12 cellular contexts compared by ENCODE assay signal in the genomic region with DNA sequence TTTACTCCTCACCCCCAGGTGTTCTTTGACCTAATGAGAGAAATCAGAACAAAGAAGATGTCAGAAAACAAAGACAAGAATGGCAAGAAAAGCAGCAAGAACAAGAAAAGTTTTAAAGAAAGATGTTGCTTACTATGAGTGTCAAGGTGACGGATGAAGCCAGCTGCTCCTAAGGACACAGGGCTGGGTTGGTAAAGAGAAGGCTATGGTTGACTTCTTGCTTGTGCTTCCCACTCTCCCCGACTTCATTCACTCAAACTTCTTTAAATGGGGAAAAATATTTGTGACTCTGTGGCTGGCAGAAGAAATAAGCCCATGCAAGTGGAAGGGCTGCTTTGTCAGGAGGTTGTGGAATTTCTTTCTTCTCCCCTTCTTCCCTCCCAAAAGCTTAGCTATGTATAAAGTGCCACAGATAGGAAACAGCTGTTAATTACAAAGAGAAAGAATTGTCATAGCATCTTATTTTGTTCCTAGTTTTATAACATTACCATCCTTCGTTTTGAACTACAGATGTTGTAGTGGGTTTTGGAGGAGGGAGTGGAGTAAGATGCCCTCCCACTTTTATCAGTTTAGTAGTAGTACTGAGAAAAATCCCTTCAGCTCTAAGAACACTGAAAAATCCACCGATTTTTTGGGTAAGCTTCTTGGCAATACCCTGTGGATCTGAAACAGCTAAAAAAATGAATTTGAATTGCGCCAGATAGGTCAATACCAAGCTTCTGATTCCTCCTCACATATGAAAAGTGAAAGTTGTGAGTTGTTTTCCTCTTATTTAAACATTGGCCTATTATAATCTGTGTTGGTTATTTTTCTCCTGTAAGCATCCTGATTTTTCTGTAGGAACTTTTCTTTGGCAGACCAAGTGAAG. TPM values are rescaled to one million over a fixed set of nuclear protein-coding genes. Genes with fewer than 3 reads are reported as not detected.
DNase-seq lines count a peak whose midpoint lies in the region; ATAC-seq, FAIRE-seq and TF ChIP-seq lines count a peak whose summit lies in the region.
"Had no signal": no experiment of that assay in that cellular context is flagged by ENCODE, and none has a peak within 500 bp of the region (broad histone marks: within the 10 kb centered on the region; RNA-seq: fewer than 3 reads in every experiment).

No MANE protein-coding gene starts in this region.

- H3K4ac ChIP-seq in trophoblast cell (ENCODE audit: low read depth, low read length) = no peak overlapping the region

- peaks cover 0 to 17% of the 10 kb centered on the region in 2 experiments; a peak in 2 of 4 replicates for H3K4me1 ChIP-seq in HCT116 (ENCODE audit: control insufficient read depth in 1 of 2, insufficient read depth in 2 of 2, low read length in 2 of 2)
- peaks cover 14 to 21% of the 10 kb centered on the region in 2 experiments for H3K4me1 ChIP-seq in trophoblast cell (ENCODE audit: control insufficient read depth in 1 of 2, insufficient read depth in 2 of 2, low read length in 2 of 2)
- H3K4me1 ChIP-seq: suprapubic skin had no signal

- H3K14ac ChIP-seq in trophoblast cell (ENCODE audit: low read length) = no peak overlapping the region

- TSS peak; percentile 50 for BruUV-seq in HCT116 (replicated peaks; lab: Mats Ljungman, UMichigan)

- no peak for TF ChIP-seq RAD21 in HCT116 (IDR thresholded peaks at IDR 0.05; ENCODE audit: low read depth)

- FAIRE-seq in GM19239 (lab: Jason Lieb, UNC) = peak; percentile 8
- FAIRE-seq: bronchial epithelial cell, G401.6 had no signal

- WGBS in trophoblast cell (ENCODE audit: extremely low coverage, insufficient coverage, insufficient read length) = no CpG with 5 or more reads among the region's 5 CpGs

- H2AFZ ChIP-seq in HCT116 (ENCODE audit: low read depth, low read length, poor library complexity, severe bottlenecking) (no peak overlapping the region), trophoblast cell (ENCODE audit: insufficient read depth, low read length, poor library complexity) (no peak overlapping the region)

- H3K4me3 ChIP-seq in HCT116 (replicated peaks in 1 of 2; ENCODE audit: low read depth in 1 of 2, low read length in 2 of 2) (no peak overlapping the region), trophoblast cell (ENCODE audit: low read depth, low read length) (no peak overlapping the region)
- H3K4me3 ChIP-seq: suprapubic skin had no signal

- peaks cover 18% of the 10 kb centered on the region for H3K79me1 ChIP-seq in trophoblast cell (ENCODE audit: low read length)

- H4K91ac ChIP-seq in trophoblast cell (ENCODE audit: low read depth, low read length) = no peak overlapping the region

- CTCF ChIA-PET in HCT116 (lab: Charles Lee) = interaction anchor here (1.4 kb wide), 1 partner anchor 20 kb away, joined by 3 read pairs; no protein-coding TSS in a partner anchor

- H3K27ac ChIP-seq in HCT116 (ENCODE audit: low read depth, low read length) = no peak overlapping the region
- H3K27ac ChIP-seq in KOPT-K1 (ENCODE audit: low read depth, low read length, poor library complexity, severe bottlenecking) = peak overlapping the region; percentile 10
- H3K27ac ChIP-seq in trophoblast cell (ENCODE audit: low read depth, low read length) = no peak overlapping the region
- H3K27ac ChIP-seq: suprapubic skin had no signal

- H3K36me3 ChIP-seq in HCT116 (ENCODE audit: control insufficient read depth in 1 of 2, insufficient read depth in 2 of 2, low read length in 2 of 2) = peaks cover 4 to 11% of the 10 kb centered on the region in 2 experiments; a peak in 2 of 4 replicates
- H3K36me3 ChIP-seq in KOPT-K1 (ENCODE audit: insufficient read depth, low read length) = no peaks in the 10 kb centered on the region
- peaks cover 3 to 8% of the 10 kb centered on the region in 2 experiments for H3K36me3 ChIP-seq in trophoblast cell (ENCODE audit: control insufficient read depth in 1 of 2, insufficient read depth in 2 of 2, low read length in 2 of 2)

- TF ChIP-seq POLR2A in HCT116 (IDR thresholded peaks at IDR 0.05; ENCODE audit: borderline replicate concordance, extremely low read depth, insufficient read depth, insufficient read length) = no peak

- peak overlapping the region; percentile 18 for H2AK5ac ChIP-seq in trophoblast cell (ENCODE audit: low read length)

- peak overlapping the region; percentile 63 for H2BK12ac ChIP-seq in trophoblast cell (ENCODE audit: low read length)

- POLR2A ChIA-PET in HCT116 (lab: Charles Lee) = no interaction called here

- H2BK120ac ChIP-seq in trophoblast cell (ENCODE audit: insufficient read depth, low read length, poor library complexity) = peak overlapping the region; percentile 82

- H3K9ac ChIP-seq in HCT116 (ENCODE audit: low read length) (no peak overlapping the region), trophoblast cell (ENCODE audit: low read length) (no peak overlapping the region)

- no peak overlapping the region for H4K12ac ChIP-seq in trophoblast cell (ENCODE audit: low read depth, low read length)

- H3K4me2 ChIP-seq in HCT116 (ENCODE audit: low read length) = no peak overlapping the region
- no peak overlapping the region for H3K4me2 ChIP-seq in trophoblast cell (ENCODE audit: low read length)

- H3K9me2 ChIP-seq in HCT116 (ENCODE audit: insufficient read depth) = no peaks in the 10 kb centered on the region

- no peak overlapping the region for H3K23ac ChIP-seq in trophoblast cell (ENCODE audit: low read length)

- H4K20me1 ChIP-seq in HCT116 (ENCODE audit: insufficient read depth) = no peaks in the 10 kb centered on the region

- no peaks in the 10 kb centered on the region for H3K79me2 ChIP-seq in HCT116 (ENCODE audit: insufficient read depth, low read length)
- no peaks in the 10 kb centered on the region for H3K79me2 ChIP-seq in trophoblast cell (ENCODE audit: control insufficient read depth, insufficient read depth, low read length, poor library complexity)

- H3K9me3 ChIP-seq in HCT116 (ENCODE audit: control insufficient read depth in 1 of 2, insufficient read depth in 1 of 2, low read depth in 1 of 2, low read length in 2 of 2) = no peaks in the 10 kb centered on the region
- no peaks in the 10 kb centered on the region for H3K9me3 ChIP-seq in KOPT-K1 (ENCODE audit: insufficient read depth, low read length, poor library complexity, severe bottlenecking)
- peaks cover 2% of the 10 kb centered on the region for H3K9me3 ChIP-seq in trophoblast cell (ENCODE audit: insufficient read depth, low read depth, low read length)
- H3K9me3 ChIP-seq: suprapubic skin had no signal

- H3K18ac ChIP-seq in trophoblast cell (ENCODE audit: low read length) = peak overlapping the region; percentile 33

- peak overlapping the region; percentile 26 for H2BK5ac ChIP-seq in trophoblast cell (ENCODE audit: low read depth, low read length, poor library complexity)

- TF ChIP-seq CTCF in HCT116 (IDR thresholded peaks at IDR 0.05 in 2 of 3, conservative IDR thresholded peaks at IDR 0.05 in 1 of 3; ENCODE audit: borderline replicate concordance in 1 of 3, insufficient read depth in 1 of 3, low read depth in 2 of 3, low read length in 2 of 3) = no peak

- RAD21 ChIA-PET in HCT116 (lab: Charles Lee; ENCODE audit: low non-redundant PET in 1 of 2, low total read pairs in 2 of 2, uncharacterized antibody in 2 of 2, unreplicated experiment in 2 of 2) = no interaction called here

- H4K8ac ChIP-seq in trophoblast cell (ENCODE audit: low read depth, low read length) = no peak overlapping the region

- DNase-seq in GM19239 (ENCODE audit: insufficient read length, low spot score) (no peak), HCT116 (ENCODE audit: low read depth, low spot score) (no peak), trophoblast cell (no peak), occipital lobe (lab: John Stamatoyannopoulos, UW) (no peak), NOMO-1 treated with dmso at 0.1 percent for 144 hours (lab: John Stamatoyannopoulos, UW; ENCODE audit: unreplicated experiment) (no peak), NCI-H1694 (lab: John Stamatoyannopoulos, UW) (no peak)
- DNase-seq: activated CD8-positive, alpha-beta memory T cell treated with anti-CD3 and anti-CD28 coated beads, Interleukin-2, amount 10 ng/mL, durations not matched to agents 7 days and 5 days; midbrain had no signal

- H3K27me3 ChIP-seq in HCT116 (ENCODE audit: insufficient read depth, low read length) = no peaks in the 10 kb centered on the region
- no peaks in the 10 kb centered on the region for H3K27me3 ChIP-seq in trophoblast cell (ENCODE audit: insufficient read depth, low read length)
- H3K27me3 ChIP-seq: suprapubic skin had no signal

- no peak for ATAC-seq in HCT116
- ATAC-seq: activated CD8-positive, alpha-beta memory T cell treated with anti-CD3 and anti-CD28 coated beads, Interleukin-2, amount 10 ng/mL, durations not matched to agents 7 days and 5 days had no signal

- intact Hi-C loops in HCT116 (cut with micrococcal nuclease) = no loop called here

TF ChIP-seq in HCT116, 20 proteins besides CTCF, POLR2A, EP300 and RAD21:
- no peak for TF ChIP-seq EZH2 (IDR thresholded peaks at IDR 0.05)
- TF ChIP-seq, protein P1, sequence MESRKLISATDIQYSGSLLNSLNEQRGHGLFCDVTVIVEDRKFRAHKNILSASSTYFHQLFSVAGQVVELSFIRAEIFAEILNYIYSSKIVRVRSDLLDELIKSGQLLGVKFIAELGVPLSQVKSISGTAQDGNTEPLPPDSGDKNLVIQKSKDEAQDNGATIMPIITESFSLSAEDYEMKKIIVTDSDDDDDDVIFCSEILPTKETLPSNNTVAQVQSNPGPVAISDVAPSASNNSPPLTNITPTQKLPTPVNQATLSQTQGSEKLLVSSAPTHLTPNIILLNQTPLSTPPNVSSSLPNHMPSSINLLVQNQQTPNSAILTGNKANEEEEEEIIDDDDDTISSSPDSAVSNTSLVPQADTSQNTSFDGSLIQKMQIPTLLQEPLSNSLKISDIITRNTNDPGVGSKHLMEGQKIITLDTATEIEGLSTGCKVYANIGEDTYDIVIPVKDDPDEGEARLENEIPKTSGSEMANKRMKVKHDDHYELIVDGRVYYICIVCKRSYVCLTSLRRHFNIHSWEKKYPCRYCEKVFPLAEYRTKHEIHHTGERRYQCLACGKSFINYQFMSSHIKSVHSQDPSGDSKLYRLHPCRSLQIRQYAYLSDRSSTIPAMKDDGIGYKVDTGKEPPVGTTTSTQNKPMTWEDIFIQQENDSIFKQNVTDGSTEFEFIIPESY (IDR thresholded peaks at IDR 0.05; ENCODE audit: extremely low read depth, insufficient replicate concordance, low read length) = no peak
- TF ChIP-seq, protein P2, sequence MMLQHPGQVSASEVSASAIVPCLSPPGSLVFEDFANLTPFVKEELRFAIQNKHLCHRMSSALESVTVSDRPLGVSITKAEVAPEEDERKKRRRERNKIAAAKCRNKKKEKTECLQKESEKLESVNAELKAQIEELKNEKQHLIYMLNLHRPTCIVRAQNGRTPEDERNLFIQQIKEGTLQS (IDR thresholded peaks at IDR 0.05) = no peak
- TF ChIP-seq TCF7L2 (IDR thresholded peaks at IDR 0.05; ENCODE audit: borderline replicate concordance, extremely low read depth, insufficient read depth, insufficient read length) = no peak
- TF ChIP-seq FOSL1 (IDR thresholded peaks at IDR 0.05; ENCODE audit: low read depth) = no peak
- no peak for TF ChIP-seq CEBPB (IDR thresholded peaks at IDR 0.05; ENCODE audit: low read depth)

RNA-seq across cellular contexts. Expression of a gene that starts 40.7 kb away (rescaled TPM):
- total RNA-seq in HCT116 (2021; ENCODE audit: unreplicated experiment) = 42.8 TPM
- polyA plus RNA-seq in HCT116 (2012) = 47.4 and 60.1 TPM in 2 replicates
- polyA plus RNA-seq in trophoblast cell (2013) = 61.1 and 61.5 TPM in 2 replicates
- 35.6 TPM for total RNA-seq in occipital lobe

RNA-seq across cellular contexts. Expression of a gene that starts 52.6 kb away (rescaled TPM):
- total RNA-seq in HCT116 (2021; ENCODE audit: unreplicated experiment) (0.27 TPM), occipital lobe (5.0 TPM)
- polyA plus RNA-seq in HCT116 (2012) = 0.26 TPM in 2 replicates
- 0.10 and 0.15 TPM in 2 replicates for polyA plus RNA-seq in trophoblast cell (2013)
- total RNA-seq: activated CD8-positive, alpha-beta memory T cell treated with anti-CD3 and anti-CD28 coated beads, Interleukin-2, amount 10 ng/mL, durations not matched to agents 7 days and 5 days had no signal
